9 cellular contexts compared by ENCODE assay signal in the genomic region with DNA sequence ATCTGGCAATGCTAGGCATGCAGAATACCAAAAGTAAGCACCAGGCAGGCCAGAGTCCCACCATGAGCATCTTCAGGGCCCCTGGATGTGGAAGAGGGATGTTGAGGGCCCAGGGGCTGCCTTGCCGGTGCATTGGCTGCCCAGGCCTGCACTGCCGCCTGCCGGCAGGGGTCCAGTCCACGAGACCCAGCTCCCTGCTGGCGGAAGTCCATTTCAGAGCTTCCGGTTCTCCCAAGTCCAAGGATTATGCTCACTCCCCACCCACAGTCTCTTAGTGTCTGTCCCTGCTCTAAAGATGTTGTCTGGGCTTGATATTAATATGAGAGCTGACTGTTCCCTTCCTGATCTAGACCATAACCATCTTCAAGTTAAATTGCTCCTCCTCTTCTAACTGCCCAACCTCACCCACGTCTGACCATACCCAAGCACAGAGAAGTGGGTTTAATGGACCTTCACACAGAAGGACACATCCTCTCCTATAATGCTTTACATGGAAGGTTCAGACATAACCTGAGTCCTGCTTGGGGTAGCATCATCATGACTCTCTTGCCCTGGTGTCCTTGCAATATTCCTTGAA.
DNase-seq lines count a peak whose midpoint lies in the region; ATAC-seq, FAIRE-seq and TF ChIP-seq lines count a peak whose summit lies in the region.
"Had no signal": no experiment of that assay in that cellular context is flagged by ENCODE, and none has a peak within 500 bp of the region (broad histone marks: within the 10 kb centered on the region; RNA-seq: fewer than 3 reads in every experiment).

No MANE protein-coding gene starts in this region.

- no peaks in the 10 kb centered on the region for H3K36me3 Mint-ChIP-seq in progenitor cell of endocrine pancreas (ENCODE audit: insufficient read depth)
- H3K36me3 Mint-ChIP-seq: IgD-negative memory B cell had no signal

- H3K27ac Mint-ChIP-seq in progenitor cell of endocrine pancreas = no peak overlapping the region

- no peak for TF ChIP-seq POLR2A in GM12892 (IDR thresholded peaks at IDR 0.05; ENCODE audit: low read depth, low read length)

- no peak overlapping the region for H3K4me3 Mint-ChIP-seq in progenitor cell of endocrine pancreas (ENCODE audit: low read depth)

- H3K27me3 Mint-ChIP-seq in progenitor cell of endocrine pancreas = peaks cover 5% of the 10 kb centered on the region

- peaks cover 2% of the 10 kb centered on the region for H3K4me1 Mint-ChIP-seq in progenitor cell of endocrine pancreas (ENCODE audit: low read depth)

- FAIRE-seq in GM12892 (lab: Jason Lieb, UNC) = no peak

- peak; percentile 84 for DNase-seq in GM12865 (ENCODE audit: low read depth)
- DNase-seq in OCI-M1 (lab: John Stamatoyannopoulos, UW) = peak; percentile 42
- peak; percentile 51 for DNase-seq in germinal center (ENCODE audit: low spot score)
- DNase-seq in progenitor cell of endocrine pancreas (ENCODE audit: low spot score, unreplicated experiment) = no peak
- no peak for DNase-seq in stimulated activated naive CD4-positive, alpha-beta T cell treated with Interleukin-2 at 50 U/mL for 16 hours (lab: John Stamatoyannopoulos, UW)
- DNase-seq in RKO (ENCODE audit: low spot score) = no peak
- DNase-seq in GM12892 (ENCODE audit: insufficient read length) = no peak

- H3K4me3 ChIP-seq in GM12865 (ENCODE audit: low read depth, low read length) = no peak overlapping the region

- H3K9me3 Mint-ChIP-seq in progenitor cell of endocrine pancreas (ENCODE audit: low read depth) = no peaks in the 10 kb centered on the region
- H3K9me3 Mint-ChIP-seq: IgD-negative memory B cell had no signal

- no peak for ATAC-seq in GM18858 (IDR thresholded peaks at IDR 0.05; ENCODE audit: unreplicated experiment)

- TF ChIP-seq CTCF in GM12865 (IDR thresholded peaks at IDR 0.05; ENCODE audit: insufficient read depth, low read depth, low read length, missing control alignments) (peak; percentile 91), progenitor cell of endocrine pancreas (IDR thresholded peaks at IDR 0.05; ENCODE audit: unreplicated experiment) (peak; percentile 66)

Comparison
In these comparisons a context has a peak if more than half of its experiments do, and no peak if none do; other contexts are left out.
1. DNase-seq: peak in GM12865 (single experiment), OCI-M1 (single experiment) and germinal center (single experiment); none in progenitor cell of endocrine pancreas (single experiment), stimulated activated naive CD4-positive, alpha-beta T cell treated with Interleukin-2 at 50 U/mL for 16 hours (single experiment), RKO (single experiment) and GM12892 (single experiment).